9 cellular contexts compared by ENCODE assay signal in genomic region chr3:122668930-122669730, GRCh38. TPM values are rescaled to one million over a fixed set of nuclear protein-coding genes. Genes with fewer than 3 reads are reported as not detected.
DNase-seq lines count a peak whose midpoint lies in the region; ATAC-seq and TF ChIP-seq lines count a peak whose summit lies in the region.
"Had no signal": no experiment of that assay in that cellular context is flagged by ENCODE, and none has a peak within 500 bp of the region (broad histone marks: within the 10 kb centered on the region; RNA-seq: fewer than 3 reads in every experiment).

No MANE protein-coding gene starts in this region.

- peaks cover 6% of the 10 kb centered on the region for H3K36me3 Mint-ChIP-seq in Caco-2 (ENCODE audit: insufficient read depth, unreplicated experiment)
- H3K36me3 Mint-ChIP-seq in mesothelial cell of epicardium: no peaks in the 10 kb centered on the region

- H3K4me3 Mint-ChIP-seq in Caco-2 (ENCODE audit: unreplicated experiment) (peak overlapping the region; percentile 29), mesothelial cell of epicardium (no peak overlapping the region)
- H3K4me3 Mint-ChIP-seq: memory B cell had no signal

- no peaks in the 10 kb centered on the region for H3K27me3 Mint-ChIP-seq in Caco-2 (ENCODE audit: insufficient read depth, unreplicated experiment)
- no peaks in the 10 kb centered on the region for H3K27me3 Mint-ChIP-seq in mesothelial cell of epicardium (ENCODE audit: low read depth)

- peaks cover 8% of the 10 kb centered on the region for H3K4me1 ChIP-seq in Caco-2

- H3K9me3 Mint-ChIP-seq in Caco-2 (ENCODE audit: unreplicated experiment): peaks cover 8% of the 10 kb centered on the region
- H3K9me3 Mint-ChIP-seq in mesothelial cell of epicardium: peaks cover 4% of the 10 kb centered on the region

- H3K4me1 Mint-ChIP-seq in Caco-2 (ENCODE audit: low read depth, unreplicated experiment) (no peaks in the 10 kb centered on the region), mesothelial cell of epicardium (no peaks in the 10 kb centered on the region)
- H3K4me1 Mint-ChIP-seq: memory B cell had no signal

- TF ChIP-seq CTCF in Caco-2 (IDR thresholded peaks at IDR 0.05; ENCODE audit: insufficient read depth in 1 of 2, low read depth in 1 of 2, low read length in 1 of 2, severe bottlenecking in 1 of 2, unreplicated experiment in 1 of 2) (no peak), fibroblast of mammary gland (conservative IDR thresholded peaks at IDR 0.05; ENCODE audit: control insufficient read depth, insufficient read depth, low read depth, low read length) (no peak), mesothelial cell of epicardium (IDR thresholded peaks at IDR 0.05; ENCODE audit: unreplicated experiment) (no peak)

- no peaks in the 10 kb centered on the region for H3K27me3 ChIP-seq in Caco-2 (replicated peaks; ENCODE audit: control insufficient read depth, insufficient read depth, low read length)

- intact Hi-C loops in Caco-2 (cut with micrococcal nuclease; ENCODE audit: unreplicated experiment): no loop called here

- H3K4me3 ChIP-seq in Caco-2 (ENCODE audit: low read depth, low read length): no peak overlapping the region
- no peak overlapping the region for H3K4me3 ChIP-seq in fibroblast of mammary gland (ENCODE audit: control insufficient read depth, low read depth, low read length)

- no peaks in the 10 kb centered on the region for H3K9me3 ChIP-seq in Caco-2

- DNase-seq in Caco-2 (peak; percentile 44 to 57), NOMO-1 treated with dmso at 0.1 percent for 144 hours (lab: John Stamatoyannopoulos, UW; ENCODE audit: unreplicated experiment) (peak; percentile 18), fibroblast of mammary gland (ENCODE audit: low read depth) (peak; percentile 79), mesothelial cell of epicardium (ENCODE audit: low spot score in 2 of 2, unreplicated experiment in 2 of 2) (no peak), NCI-H82 (lab: John Stamatoyannopoulos, UW) (no peak), erythroblast (lab: John Stamatoyannopoulos, UW) (no peak), NCI-H1092 (lab: John Stamatoyannopoulos, UW) (no peak)

- no peak for TF ChIP-seq POLR2A in erythroblast (IDR thresholded peaks at IDR 0.05; ENCODE audit: low read length)

- CTCF ChIA-PET in Caco-2 (lab: Charles Lee): interaction anchor here (1.3 kb wide), 1 partner anchor 10 kb away, joined by 8 read pairs; no protein-coding TSS in a partner anchor

- POLR2A ChIA-PET in Caco-2 (lab: Charles Lee): no interaction called here

- no TSS peak for BruUV-seq in Caco-2 (replicated peaks; lab: Mats Ljungman, UMichigan)

- no peaks in the 10 kb centered on the region for H3K36me3 ChIP-seq in Caco-2 (ENCODE audit: control insufficient read depth, insufficient read depth, low read length)

- peak overlapping the region; percentile 86 for H3K27ac Mint-ChIP-seq in Caco-2 (ENCODE audit: unreplicated experiment)
- no peak overlapping the region for H3K27ac Mint-ChIP-seq in mesothelial cell of epicardium
- H3K27ac Mint-ChIP-seq: memory B cell had no signal

- ATAC-seq in GM21825 (IDR thresholded peaks at IDR 0.05; ENCODE audit: unreplicated experiment): peak; percentile 83

RNA-seq across cellular contexts. Expression of gene PARP14, which starts 11.5 kb away (rescaled TPM):
- total RNA-seq in Caco-2 (2022) (23.8 and 27.2 TPM in 2 replicates), mesothelial cell of epicardium (39.7 to 46.3 TPM (median 40.5 TPM) in 3 replicates)

Comparison
In these comparisons a context has a peak if more than half of its experiments do, and no peak if none do; other contexts are left out.
1. DNase-seq: peak in Caco-2 (2 of 2), NOMO-1 treated with dmso at 0.1 percent for 144 hours (single experiment) and fibroblast of mammary gland (single experiment); none in mesothelial cell of epicardium (0 of 2), NCI-H82 (single experiment), erythroblast (0 of 2) and NCI-H1092 (single experiment).